Comparison of ENCODE assay signal across 8 cellular contexts in genomic region chr4:159016527-159017137, GRCh38.
A peak's percentile ranks its signal among the peaks of the same experiment; 100 is the strongest.
DNase-seq lines count a peak whose midpoint lies in the region; ATAC-seq and TF ChIP-seq lines count a peak whose summit lies in the region.

No MANE protein-coding gene starts in this region.

- ATAC-seq in GM18868 (IDR thresholded peaks at IDR 0.05; ENCODE audit: unreplicated experiment): peak; percentile 30
- ATAC-seq in HG02623 (IDR thresholded peaks at IDR 0.05; ENCODE audit: unreplicated experiment): peak; percentile 41
- no peak for ATAC-seq in activated CD4-positive, alpha-beta T cell treated with anti-CD3 and anti-CD28 coated beads for 36 hours
- no peak for ATAC-seq in heart left ventricle
- ATAC-seq in activated CD8-positive, alpha-beta T cell treated with anti-CD3 and anti-CD28 coated beads for 36 hours: no peak
- ATAC-seq in GM18519 (IDR thresholded peaks at IDR 0.05; ENCODE audit: low FRiP score, unreplicated experiment): no peak

- H3K27me3 Mint-ChIP-seq in nephron progenitor cell (ENCODE audit: low read depth, poor library complexity): peaks cover 22% of the 10 kb centered on the region
- H3K27me3 Mint-ChIP-seq in activated CD4-positive, alpha-beta T cell treated with anti-CD3 and anti-CD28 coated beads for 36 hours: no peaks in the 10 kb centered on the region
- peaks cover 1% of the 10 kb centered on the region for H3K27me3 Mint-ChIP-seq in activated CD8-positive, alpha-beta T cell treated with anti-CD3 and anti-CD28 coated beads for 36 hours

- peak overlapping the region; percentile 56 for H3K4me3 Mint-ChIP-seq in nephron progenitor cell
- H3K4me3 Mint-ChIP-seq in activated CD4-positive, alpha-beta T cell treated with anti-CD3 and anti-CD28 coated beads for 36 hours: no peak overlapping the region
- no peak overlapping the region for H3K4me3 Mint-ChIP-seq in activated CD8-positive, alpha-beta T cell treated with anti-CD3 and anti-CD28 coated beads for 36 hours

- H3K27ac ChIP-seq in heart left ventricle: no peak overlapping the region

- intact Hi-C loops in activated CD4-positive, alpha-beta T cell treated with anti-CD3 and anti-CD28 coated beads for 36 hours (cut with DNase I, micrococcal nuclease): no loop called here
- intact Hi-C loops in heart left ventricle (cut with DNase I): no loop called here
- intact Hi-C loops in activated CD8-positive, alpha-beta T cell treated with anti-CD3 and anti-CD28 coated beads for 36 hours (cut with micrococcal nuclease): no loop called here

- no peaks in the 10 kb centered on the region for H3K9me3 ChIP-seq in heart left ventricle

- no peaks in the 10 kb centered on the region for H3K9me3 Mint-ChIP-seq in nephron progenitor cell
- no peaks in the 10 kb centered on the region for H3K9me3 Mint-ChIP-seq in activated CD4-positive, alpha-beta T cell treated with anti-CD3 and anti-CD28 coated beads for 36 hours (ENCODE audit: low read depth)
- H3K9me3 Mint-ChIP-seq in activated CD8-positive, alpha-beta T cell treated with anti-CD3 and anti-CD28 coated beads for 36 hours: no peaks in the 10 kb centered on the region

- no peak for TF ChIP-seq POLR2A in heart left ventricle (IDR thresholded peaks at IDR 0.05)

- TF ChIP-seq CTCF in nephron progenitor cell (IDR thresholded peaks at IDR 0.05): no peak
- TF ChIP-seq CTCF in heart left ventricle (IDR thresholded peaks at IDR 0.05): peak in 1 of 12 donors; percentile 9
- no peak for TF ChIP-seq CTCF in activated CD8-positive, alpha-beta T cell treated with anti-CD3 and anti-CD28 coated beads for 36 hours (IDR thresholded peaks at IDR 0.05)

- POLR2A ChIA-PET in activated CD4-positive, alpha-beta T cell treated with anti-CD3 and anti-CD28 coated beads for 36 hours (lab: Charles Lee): no interaction called here
- POLR2A ChIA-PET in activated CD8-positive, alpha-beta T cell treated with anti-CD3 and anti-CD28 coated beads for 36 hours (lab: Charles Lee): no interaction called here

- 74 to 77% (median 75%) methylated on average over 8 of the region's 8 CpGs for WGBS in heart left ventricle, 4 donors

- peaks cover 19% of the 10 kb centered on the region for H3K4me1 Mint-ChIP-seq in nephron progenitor cell
- no peaks in the 10 kb centered on the region for H3K4me1 Mint-ChIP-seq in activated CD4-positive, alpha-beta T cell treated with anti-CD3 and anti-CD28 coated beads for 36 hours
- no peaks in the 10 kb centered on the region for H3K4me1 Mint-ChIP-seq in activated CD8-positive, alpha-beta T cell treated with anti-CD3 and anti-CD28 coated beads for 36 hours (ENCODE audit: low read depth)

- H3K36me3 Mint-ChIP-seq in nephron progenitor cell (ENCODE audit: low read depth): no peaks in the 10 kb centered on the region
- H3K36me3 Mint-ChIP-seq in activated CD4-positive, alpha-beta T cell treated with anti-CD3 and anti-CD28 coated beads for 36 hours (ENCODE audit: low read depth): no peaks in the 10 kb centered on the region
- no peaks in the 10 kb centered on the region for H3K36me3 Mint-ChIP-seq in activated CD8-positive, alpha-beta T cell treated with anti-CD3 and anti-CD28 coated beads for 36 hours (ENCODE audit: low read depth)

- peaks cover 0 to 11% (median 0%) of the 10 kb centered on the region in 12 donors for H3K4me1 ChIP-seq in heart left ventricle

- CTCF ChIA-PET in activated CD4-positive, alpha-beta T cell treated with anti-CD3 and anti-CD28 coated beads for 36 hours (lab: Charles Lee): interaction anchor here (0.9 to 1.8 kb wide), 4 partner anchors 10 to 169 kb away, joined by 3 to 4 read pairs (median 4); no protein-coding TSS in a partner anchor
- CTCF ChIA-PET in activated CD8-positive, alpha-beta T cell treated with anti-CD3 and anti-CD28 coated beads for 36 hours (lab: Charles Lee): interaction anchor here (1.2 kb wide), 1 partner anchor 10 kb away, joined by 3 read pairs; no protein-coding TSS in a partner anchor

- no peaks in the 10 kb centered on the region for H3K27me3 ChIP-seq in heart left ventricle

- peak overlapping the region; percentile 52 for H3K27ac Mint-ChIP-seq in nephron progenitor cell
- H3K27ac Mint-ChIP-seq in activated CD4-positive, alpha-beta T cell treated with anti-CD3 and anti-CD28 coated beads for 36 hours: no peak overlapping the region
- no peak overlapping the region for H3K27ac Mint-ChIP-seq in activated CD8-positive, alpha-beta T cell treated with anti-CD3 and anti-CD28 coated beads for 36 hours

- DNase-seq in RPMI7951 (ENCODE audit: low read depth) (peak; percentile 18), nephron progenitor cell (peak; percentile 33), heart left ventricle (no peak)
- no peak for DNase-seq in activated CD4-positive, alpha-beta T cell treated with anti-CD3 and anti-CD28 coated beads for 36 hours
- DNase-seq in activated CD8-positive, alpha-beta T cell treated with anti-CD3 and anti-CD28 coated beads for 36 hours: no peak

- no peaks in the 10 kb centered on the region for H3K36me3 ChIP-seq in heart left ventricle

- H3K4me3 ChIP-seq in heart left ventricle: peak overlapping the region in 1 of 12 donors; percentile 4

Comparison
In these comparisons a context has a peak if more than half of its experiments do, and no peak if none do; other contexts are left out.
1. ATAC-seq: peak in GM18868 (single experiment) and HG02623 (single experiment); none in activated CD4-positive, alpha-beta T cell treated with anti-CD3 and anti-CD28 coated beads for 36 hours (single experiment), heart left ventricle (0 of 4), activated CD8-positive, alpha-beta T cell treated with anti-CD3 and anti-CD28 coated beads for 36 hours (single experiment) and GM18519 (single experiment).
2. DNase-seq: peak in RPMI7951 (single experiment) and nephron progenitor cell (single experiment); none in activated CD4-positive, alpha-beta T cell treated with anti-CD3 and anti-CD28 coated beads for 36 hours (single experiment), heart left ventricle (0 of 5) and activated CD8-positive, alpha-beta T cell treated with anti-CD3 and anti-CD28 coated beads for 36 hours (single experiment).